ENCODE assay signal across 1 cellular context in genomic region chr3:72144773-72145505, GRCh38.
A peak's percentile ranks its signal among the peaks of the same experiment; 100 is the strongest.
TF ChIP-seq lines count a peak whose summit lies in the region.

No MANE protein-coding gene starts in this region.

TF ChIP-seq in K562, 482 proteins besides CTCF, POLR2A, EP300 and RAD21 (continued from another document and continues in another):
- peak in 1 of 2 experiments; percentile 99; a peak in 2 of 4 replicates for TF ChIP-seq ZMIZ1 (IDR thresholded peaks at IDR 0.05; ENCODE audit: low read depth in 2 of 2, low read length in 2 of 2)
- TF ChIP-seq LARP7 (IDR thresholded peaks at IDR 0.05), result no peak
- TF ChIP-seq NFYB (IDR thresholded peaks at IDR 0.05; ENCODE audit: extremely low read depth, insufficient read length), result no peak
- peak; percentile 79 for TF ChIP-seq ZNF449 (CRISPR knock-in tag; IDR thresholded peaks at IDR 0.05)
- TF ChIP-seq ID3 (CRISPR knock-in tag; IDR thresholded peaks at IDR 0.05), result no peak
- TF ChIP-seq ID3 (tag; IDR thresholded peaks at IDR 0.05), result peak; percentile 95
- peak; percentile 91; the same call in 1 of the 2 replicates for TF ChIP-seq ERF (CRISPR knock-in tag; IDR thresholded peaks at IDR 0.05)
- peak; percentile 93 for TF ChIP-seq ZNF644 (tag; IDR thresholded peaks at IDR 0.05; ENCODE audit: low read depth)
- no peak for TF ChIP-seq SFPQ (IDR thresholded peaks at IDR 0.05; ENCODE audit: low read depth, low read length)
- no peak for TF ChIP-seq TCF7L2 (IDR thresholded peaks at IDR 0.05; ENCODE audit: low read depth, low read length)
- peak; percentile 98 for TF ChIP-seq POLR2AphosphoS5 (IDR thresholded peaks at IDR 0.05; ENCODE audit: control insufficient read depth, insufficient read depth, low read depth, low read length)
- no peak for TF ChIP-seq ZNF740 (CRISPR knock-in tag; IDR thresholded peaks at IDR 0.05)
- no peak for TF ChIP-seq ZNF740 (tag; IDR thresholded peaks at IDR 0.05)
- no peak for TF ChIP-seq HOXB6 (CRISPR knock-in tag; IDR thresholded peaks at IDR 0.05; ENCODE audit: borderline replicate concordance)
- TF ChIP-seq RNF2 (IDR thresholded peaks at IDR 0.05), result peak; percentile 100
- TF ChIP-seq SRSF7 (optimal IDR thresholded peaks at IDR 0.05; ENCODE audit: low read depth, low read length), result no peak
- TF ChIP-seq CBFA2T2 (conservative IDR thresholded peaks at IDR 0.05), result peak; percentile 98
- TF ChIP-seq RBM39 (optimal IDR thresholded peaks at IDR 0.05; ENCODE audit: low read depth, low read length), result no peak
- no peak for TF ChIP-seq RHOXF2B (CRISPR knock-in tag; conservative IDR thresholded peaks at IDR 0.05)
- no peak for TF ChIP-seq ZNF165 (CRISPR knock-in tag; IDR thresholded peaks at IDR 0.05; ENCODE audit: borderline replicate concordance)
- peak; percentile 74 for TF ChIP-seq TOE1 (IDR thresholded peaks at IDR 0.05; ENCODE audit: borderline replicate concordance)
- no peak for TF ChIP-seq TOE1 (CRISPR knock-in tag; IDR thresholded peaks at IDR 0.05; ENCODE audit: borderline replicate concordance, low read depth)
- peak; percentile 56 for TF ChIP-seq NFRKB (IDR thresholded peaks at IDR 0.05; ENCODE audit: low read depth)
- TF ChIP-seq SREBF1 (IDR thresholded peaks at IDR 0.05; ENCODE audit: borderline replicate concordance, low read depth, low read length), result no peak
- no peak for TF ChIP-seq MLX (CRISPR knock-in tag; conservative IDR thresholded peaks at IDR 0.05)
- no peak for TF ChIP-seq RBM15 (IDR thresholded peaks at IDR 0.05; ENCODE audit: insufficient read depth, low read length)
- TF ChIP-seq RREB1 (CRISPR knock-in tag; IDR thresholded peaks at IDR 0.05), result no peak
- TF ChIP-seq ZEB2 (IDR thresholded peaks at IDR 0.05), result peak; percentile 79; the same call in 1 of the 2 replicates
- TF ChIP-seq ZBED1 (IDR thresholded peaks at IDR 0.05), result peak; percentile 91
- TF ChIP-seq FOXM1 (IDR thresholded peaks at IDR 0.05; ENCODE audit: low read depth), result peak; percentile 96
- TF ChIP-seq FOXM1 (CRISPR knock-in tag; IDR thresholded peaks at IDR 0.05; ENCODE audit: low read depth), result no peak
- no peak for TF ChIP-seq POLR2AphosphoS2 (IDR thresholded peaks at IDR 0.05; ENCODE audit: low read length)
- peak; percentile 55 for TF ChIP-seq TAF1 (IDR thresholded peaks at IDR 0.05; ENCODE audit: control insufficient read depth, extremely low read depth, insufficient read depth, low read length, severe bottlenecking)
- TF ChIP-seq KHSRP (IDR thresholded peaks at IDR 0.05), result peak; percentile 70; the same call in 1 of the 2 replicates
- TF ChIP-seq CGGBP1 (CRISPR knock-in tag; IDR thresholded peaks at IDR 0.05), result no peak
- TF ChIP-seq CHD1 (IDR thresholded peaks at IDR 0.05; ENCODE audit: low read length), result no peak
- TF ChIP-seq IRF2 (CRISPR knock-in tag; IDR thresholded peaks at IDR 0.05), result no peak
- peak; percentile 92 for TF ChIP-seq MBD2 (IDR thresholded peaks at IDR 0.05; ENCODE audit: borderline replicate concordance, low read depth)
- no peak for TF ChIP-seq STAT5B (CRISPR knock-in tag; IDR thresholded peaks at IDR 0.05)
- 0 out of 2 replicates have a peak, but pooled peaks have one; percentile 42 for TF ChIP-seq ZBTB17 (CRISPR knock-in tag; IDR thresholded peaks at IDR 0.05)
- TF ChIP-seq HES1 (IDR thresholded peaks at IDR 0.05; ENCODE audit: low read depth), result peak; percentile 76
- TF ChIP-seq DLX4 (CRISPR knock-in tag; IDR thresholded peaks at IDR 0.05), result no peak
- TF ChIP-seq STAG1 (CRISPR knock-in tag; IDR thresholded peaks at IDR 0.05; ENCODE audit: borderline replicate concordance), result no peak
- no peak for TF ChIP-seq STAT6 (CRISPR knock-in tag; IDR thresholded peaks at IDR 0.05)
